Comparison of ENCODE assay signal across 8 cellular contexts in the genomic region with DNA sequence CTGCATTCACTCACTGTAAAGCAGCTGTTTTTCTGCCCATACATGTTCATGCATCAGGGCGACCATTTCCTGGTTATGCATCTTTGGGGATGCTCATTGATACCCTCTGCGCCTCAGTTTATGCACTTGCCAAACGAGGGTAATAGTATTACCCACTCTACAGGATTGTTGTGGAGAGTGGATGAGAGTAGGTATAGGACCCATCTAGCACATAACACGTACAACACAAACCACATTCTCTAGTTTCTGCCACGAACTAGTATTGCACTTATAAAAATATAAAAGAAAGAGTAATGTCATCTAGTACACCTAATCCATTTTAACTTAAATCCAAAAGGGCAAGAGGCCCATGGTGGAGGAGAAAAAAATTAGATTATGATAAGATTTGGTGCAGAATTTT.
"Had no signal": no experiment of that assay in that cellular context is flagged by ENCODE, and none has a peak within 500 bp of the region (broad histone marks: within the 10 kb centered on the region; RNA-seq: fewer than 3 reads in every experiment).

No MANE protein-coding gene starts in this region.

- DNase-seq: H9, HCEC 1CT, IMR-90 had no signal

- FAIRE-seq: H1, H54, HTR-8/SVneo, K562 had no signal

- H2AFZ ChIP-seq: GM23338 had no signal

- H3K4me2 ChIP-seq: GM23338 had no signal

- H3K4me3 ChIP-seq: GM23338, K562 had no signal

- ATAC-seq: GM23338, K562 had no signal
